1 cellular context compared by ENCODE assay signal in genomic region chr2:27537287-27537686, GRCh38.
TF ChIP-seq lines count a peak whose summit lies in the region.

No MANE protein-coding gene starts in this region.

TF ChIP-seq in HEK293, 187 proteins besides CTCF, POLR2A, EP300 and RAD21 (continued from another document):
- peak; percentile 55; the same call in 1 of the 2 replicates for TF ChIP-seq PRDM4 (tag by site-specific recombination; IDR thresholded peaks at IDR 0.05)
- TF ChIP-seq ZSCAN23 (tag by site-specific recombination; IDR thresholded peaks at IDR 0.05) = no peak
- no peak for TF ChIP-seq ZNF692 (tag by site-specific recombination; IDR thresholded peaks at IDR 0.05)
- no peak for TF ChIP-seq GLIS2 (tag by site-specific recombination; IDR thresholded peaks at IDR 0.05)
- no peak for TF ChIP-seq ATF2 (tag by site-specific recombination; IDR thresholded peaks at IDR 0.05; ENCODE audit: low read depth)
- TF ChIP-seq ZNF514 (tag by site-specific recombination; IDR thresholded peaks at IDR 0.05) = no peak
